16 cellular contexts compared by ENCODE assay signal in the genomic region with DNA sequence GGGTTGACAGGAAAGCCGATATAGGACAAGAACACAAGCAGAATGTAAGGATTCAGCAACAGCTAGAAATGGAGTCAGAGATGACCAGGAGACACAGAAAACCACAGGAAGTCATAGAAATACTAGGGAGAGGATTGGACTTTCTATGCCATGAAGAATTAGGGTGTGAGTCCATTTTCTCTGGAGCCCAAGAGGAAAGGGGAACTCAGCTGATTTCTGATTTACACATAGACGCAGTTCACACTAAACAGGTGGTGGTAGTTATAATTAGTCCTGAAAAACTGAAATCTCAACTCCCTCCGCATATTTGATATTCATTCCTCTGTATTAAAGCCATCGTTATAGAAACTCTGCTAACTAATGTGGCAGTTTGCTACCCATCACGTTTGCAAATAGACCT.
DNase-seq lines count a peak whose midpoint lies in the region; FAIRE-seq and TF ChIP-seq lines count a peak whose summit lies in the region.
"Had no signal": no experiment of that assay in that cellular context is flagged by ENCODE, and none has a peak within 500 bp of the region (broad histone marks: within the 10 kb centered on the region; RNA-seq: fewer than 3 reads in every experiment).

No MANE protein-coding gene starts in this region.

- no peaks in the 10 kb centered on the region for H3K36me3 ChIP-seq in OCI-LY7 (ENCODE audit: insufficient read depth, low read length)
- H3K36me3 ChIP-seq in mesenchymal stem cell (ENCODE audit: control insufficient read depth in 1 of 2, insufficient read depth in 2 of 2, low read depth in 1 of 2, low read length in 2 of 2): no peaks in the 10 kb centered on the region
- H3K36me3 ChIP-seq in HAP-1 (replicated peaks): no peaks in the 10 kb centered on the region

- peaks cover 2% of the 10 kb centered on the region for H3K9me3 Mint-ChIP-seq in activated CD4-positive, alpha-beta memory T cell treated with anti-CD3 and anti-CD28 coated beads, Interleukin-2, amount 10 ng/mL, durations not matched to agents 7 days and 5 days

- no peaks in the 10 kb centered on the region for H3K79me1 ChIP-seq in mesenchymal stem cell (replicated peaks; ENCODE audit: low read length, poor library complexity, severe bottlenecking)

- no peak overlapping the region for H3K4ac ChIP-seq in mesenchymal stem cell (ENCODE audit: low read depth in 1 of 2, low read length in 2 of 2)

- peak overlapping the region; percentile 28 for H3K27ac ChIP-seq in OCI-LY7 (ENCODE audit: low read depth, low read length, poor library complexity, severe bottlenecking)
- no peak overlapping the region for H3K27ac ChIP-seq in mesenchymal stem cell (ENCODE audit: low read length, poor library complexity, severe bottlenecking)

- in situ Hi-C loops in HAP-1 (cut with MboI; ENCODE audit: low sequenced_read_pairs): no loop called here

- TF ChIP-seq POLR2A in GM12892 (IDR thresholded peaks at IDR 0.05; ENCODE audit: low read depth, low read length): no peak

- no peak for DNase-seq in GM12892 (ENCODE audit: insufficient read length)
- DNase-seq in OCI-LY7 (ENCODE audit: low spot score): peak; percentile 39
- no peak for DNase-seq in mesenchymal stem cell
- no peak for DNase-seq in HAP-1 (ENCODE audit: low spot score in 2 of 2)
- no peak for DNase-seq in activated CD4-positive, alpha-beta memory T cell treated with anti-CD3 and anti-CD28 coated beads, Interleukin-2, amount 10 ng/mL, durations not matched to agents 7 days and 5 days
- DNase-seq in cortex of kidney (lab: John Stamatoyannopoulos, UW): no peak
- DNase-seq: C1 segment of cervical spinal cord; Calu3; CD4-positive, alpha-beta memory T cell; COR-L47; DMS53; DMS79 treated with DMSO at 0.1 percent for 48 hours; GF-D8; GOT3; HCEC 1CT had no signal

- H3K27ac Mint-ChIP-seq in activated CD4-positive, alpha-beta memory T cell treated with anti-CD3 and anti-CD28 coated beads, Interleukin-2, amount 10 ng/mL, durations not matched to agents 7 days and 5 days: no peak overlapping the region
- H3K27ac Mint-ChIP-seq: CD4-positive, alpha-beta memory T cell had no signal

- no peaks in the 10 kb centered on the region for H4K20me1 ChIP-seq in OCI-LY7 (ENCODE audit: insufficient read depth, low read length)

- peak overlapping the region; percentile 0 for H3K4me3 ChIP-seq in OCI-LY7 (ENCODE audit: low read depth, low read length, poor library complexity, severe bottlenecking)
- no peak overlapping the region for H3K4me3 ChIP-seq in mesenchymal stem cell (ENCODE audit: insufficient read depth in 1 of 2, low read depth in 1 of 2, low read length in 2 of 2)
- no peak overlapping the region for H3K4me3 ChIP-seq in HAP-1

- FAIRE-seq in GM12892 (lab: Jason Lieb, UNC): peak; percentile 48
- FAIRE-seq: H54 had no signal

- peaks cover 2% of the 10 kb centered on the region for H3K27me3 Mint-ChIP-seq in activated CD4-positive, alpha-beta memory T cell treated with anti-CD3 and anti-CD28 coated beads, Interleukin-2, amount 10 ng/mL, durations not matched to agents 7 days and 5 days
- H3K27me3 Mint-ChIP-seq: CD4-positive, alpha-beta memory T cell had no signal

- no peak overlapping the region for H4K91ac ChIP-seq in mesenchymal stem cell (ENCODE audit: low read length)

- peak overlapping the region; percentile 31 for H2AK5ac ChIP-seq in mesenchymal stem cell (ENCODE audit: low read length, severe bottlenecking)

- H3K23ac ChIP-seq in mesenchymal stem cell (ENCODE audit: low read length in 2 of 2): no peak overlapping the region

- H3K9ac ChIP-seq in mesenchymal stem cell (ENCODE audit: low read length): no peak overlapping the region

- H2BK15ac ChIP-seq in mesenchymal stem cell (ENCODE audit: low read depth, poor library complexity, severe bottlenecking): no peak overlapping the region

- BruUV-seq in OCI-LY7 (replicated peaks; lab: Mats Ljungman, UMichigan): no TSS peak

- H3K9me3 ChIP-seq in OCI-LY7 (ENCODE audit: low read length) (no peaks in the 10 kb centered on the region), mesenchymal stem cell (ENCODE audit: control insufficient read depth, low read length) (no peaks in the 10 kb centered on the region), HAP-1 (no peaks in the 10 kb centered on the region)

- H3K4me3 Mint-ChIP-seq in activated CD4-positive, alpha-beta memory T cell treated with anti-CD3 and anti-CD28 coated beads, Interleukin-2, amount 10 ng/mL, durations not matched to agents 7 days and 5 days: no peak overlapping the region
- H3K4me3 Mint-ChIP-seq: CD4-positive, alpha-beta memory T cell had no signal

- peak overlapping the region; percentile 87; the same call in 1 of the 2 replicates for H2AFZ ChIP-seq in OCI-LY7 (ENCODE audit: low read length)
- no peak overlapping the region for H2AFZ ChIP-seq in mesenchymal stem cell (ENCODE audit: low read depth, low read length)

- no peak for TF ChIP-seq CTCF in OCI-LY7 (conservative IDR thresholded peaks at IDR 0.05; ENCODE audit: low read length)

- peak overlapping the region; percentile 45 for H3K4me2 ChIP-seq in OCI-LY7 (ENCODE audit: low read length)
- H3K4me2 ChIP-seq in mesenchymal stem cell (ENCODE audit: low read length, poor library complexity, severe bottlenecking): no peak overlapping the region

- H3K27me3 ChIP-seq in mesenchymal stem cell (ENCODE audit: control insufficient read depth in 1 of 2, insufficient read depth in 1 of 2, low read length in 2 of 2) (peaks cover 0 to 9% of the 10 kb centered on the region in 2 experiments), HAP-1 (ENCODE audit: low read depth) (no peaks in the 10 kb centered on the region; the same call in 1 of the 2 replicates)

- H3K14ac ChIP-seq in mesenchymal stem cell (ENCODE audit: low read length in 2 of 2): no peak overlapping the region

- H2BK120ac ChIP-seq in mesenchymal stem cell (ENCODE audit: low read depth, low read length): no peak overlapping the region

- no peak overlapping the region for H2BK12ac ChIP-seq in mesenchymal stem cell (ENCODE audit: low read length in 2 of 2)

- H3K36me3 Mint-ChIP-seq in activated CD4-positive, alpha-beta memory T cell treated with anti-CD3 and anti-CD28 coated beads, Interleukin-2, amount 10 ng/mL, durations not matched to agents 7 days and 5 days (ENCODE audit: low read depth): no peaks in the 10 kb centered on the region
- H3K36me3 Mint-ChIP-seq: CD4-positive, alpha-beta memory T cell had no signal

- intact Hi-C loops in OCI-LY7 (cut with micrococcal nuclease; ENCODE audit: unreplicated experiment): no loop called here

- POLR2A ChIA-PET in OCI-LY7 (lab: Charles Lee): interaction anchor here (0.5 to 5.6 kb wide), 7 partner anchors 9 to 967 kb away, joined by 3 to 35 read pairs (median 3); no protein-coding TSS in a partner anchor
- POLR2A ChIA-PET in activated CD4-positive, alpha-beta memory T cell treated with anti-CD3 and anti-CD28 coated beads, Interleukin-2, amount 10 ng/mL, durations not matched to agents 7 days and 5 days (lab: Charles Lee): no interaction called here

- no peak overlapping the region for H4K8ac ChIP-seq in mesenchymal stem cell (ENCODE audit: low read length)

- no peak overlapping the region for H2BK5ac ChIP-seq in mesenchymal stem cell (ENCODE audit: low read depth, low read length, poor library complexity, severe bottlenecking)

- no peak overlapping the region for H3K18ac ChIP-seq in mesenchymal stem cell (ENCODE audit: low read depth in 1 of 2, low read length in 2 of 2)

- peaks cover 9% of the 10 kb centered on the region for H3K4me1 Mint-ChIP-seq in activated CD4-positive, alpha-beta memory T cell treated with anti-CD3 and anti-CD28 coated beads, Interleukin-2, amount 10 ng/mL, durations not matched to agents 7 days and 5 days

- no peaks in the 10 kb centered on the region for H3K79me2 ChIP-seq in OCI-LY7 (ENCODE audit: insufficient read depth, low read depth, low read length)

- H3K9me2 ChIP-seq in OCI-LY7 (ENCODE audit: insufficient read depth, low read length): no peaks in the 10 kb centered on the region

- H3K4me1 ChIP-seq in OCI-LY7 (ENCODE audit: insufficient read depth, low read length, poor library complexity, severe bottlenecking) (peaks cover 33% of the 10 kb centered on the region), mesenchymal stem cell (ENCODE audit: control insufficient read depth, insufficient read depth, low read depth, low read length) (peaks cover 5% of the 10 kb centered on the region), HAP-1 (peaks cover 5% of the 10 kb centered on the region)

- CTCF ChIA-PET in OCI-LY7 (lab: Charles Lee; ENCODE audit: unreplicated experiment): interaction anchor here (0.8 kb wide), 1 partner anchor 13 kb away, joined by 3 read pairs; no protein-coding TSS in a partner anchor
- CTCF ChIA-PET in activated CD4-positive, alpha-beta memory T cell treated with anti-CD3 and anti-CD28 coated beads, Interleukin-2, amount 10 ng/mL, durations not matched to agents 7 days and 5 days (lab: Charles Lee): no interaction called here

- WGBS in mesenchymal stem cell: 84% methylated on average over 5 of the region's 5 CpGs
